26 cellular contexts compared by ENCODE assay signal in genomic region chr7:141776374-141776773, GRCh38. TPM values are rescaled to one million over a fixed set of nuclear protein-coding genes. Genes with fewer than 3 reads are reported as not detected.
"Had no signal": no experiment of that assay in that cellular context is flagged by ENCODE, and none has a peak within 500 bp of the region (broad histone marks: within the 10 kb centered on the region; RNA-seq: fewer than 3 reads in every experiment).

A gene with protein sequence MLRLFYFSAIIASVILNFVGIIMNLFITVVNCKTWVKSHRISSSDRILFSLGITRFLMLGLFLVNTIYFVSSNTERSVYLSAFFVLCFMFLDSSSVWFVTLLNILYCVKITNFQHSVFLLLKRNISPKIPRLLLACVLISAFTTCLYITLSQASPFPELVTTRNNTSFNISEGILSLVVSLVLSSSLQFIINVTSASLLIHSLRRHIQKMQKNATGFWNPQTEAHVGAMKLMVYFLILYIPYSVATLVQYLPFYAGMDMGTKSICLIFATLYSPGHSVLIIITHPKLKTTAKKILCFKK (plus strand): TSS chr7:141776674. CDS start chr7:141778489, 1,815 bp downstream.

- H3K27me3 Mint-ChIP-seq: naive thymus-derived CD4-positive, alpha-beta T cell; progenitor cell of endocrine pancreas; stimulated activated naive B cell treated with anti-CD40 and anti-IgM and Interleukin-4, amounts not matched to agents 10 μg/mL and 1 μg/mL and 100 μg/mL, for 72 hours; stimulated activated naive CD8-positive, alpha-beta T cell treated with anti-CD3 and anti-CD28 coated beads, Interleukin-15, Interleukin-2, amounts not matched to agents 100 ng/mL and 50 ng/mL, for 24 hours had no signal

- H3K4me1 Mint-ChIP-seq: nephron, neural progenitor cell had no signal

- H2AFZ ChIP-seq: neural progenitor cell had no signal

- H3K9me3 ChIP-seq: pancreas, psoas muscle, right lobe of liver, thoracic aorta, thyroid gland, upper lobe of right lung, uterus had no signal

- H3K9ac ChIP-seq: neural progenitor cell had no signal

- DNase-seq: naive thymus-derived CD4-positive, alpha-beta T cell; natural killer cell; occipital lobe; pancreas; psoas muscle; right cardiac atrium; right lobe of liver; sigmoid colon; small intestine; stimulated activated CD4-positive, alpha-beta T cell treated with anti-CD3 and anti-CD28 coated beads, Interleukin-15, amount 100 ng/mL, for 24 hours; stimulated activated CD4-positive, alpha-beta T cell treated with anti-CD3 and anti-CD28 coated beads, Interleukin-2, amount 100 ng/mL, for 24 hours; stimulated activated CD4-positive, alpha-beta T cell treated with anti-CD3 and anti-CD28 coated beads, Interleukin-2, amount 100 ng/mL, for 48 hours; stimulated activated CD4-positive, alpha-beta T cell treated with anti-CD3 and anti-CD28 coated beads, Interleukin-4, amount 100 ng/mL, for 24 hours; stimulated activated naive B cell treated with anti-CD40 and anti-IgM and Interleukin-4, amounts not matched to agents 10 μg/mL and 1 μg/mL and 100 μg/mL, for 72 hours; stimulated activated naive CD4-positive, alpha-beta T cell treated with Interleukin-2 at 50 U/mL for 16 hours; stomach; thyroid gland; upper lobe of right lung; uterus had no signal

- H3K27me3 ChIP-seq: neural progenitor cell, pancreas, right lobe of liver, sigmoid colon, stomach, thyroid gland, tibial nerve, upper lobe of right lung, uterus had no signal

- H3K4me3 Mint-ChIP-seq: naive thymus-derived CD4-positive, alpha-beta T cell; natural killer cell; nephron; neural progenitor cell; stimulated activated effector memory CD8-positive, alpha-beta T cell treated with anti-CD3 and anti-CD28 coated beads, Interleukin-12 subunit alpha, Interleukin-12 subunit beta, amount 100 ng/mL, for 72 hours; stimulated activated naive B cell treated with anti-CD40 and anti-IgM and Interleukin-4, amounts not matched to agents 10 μg/mL and 1 μg/mL and 100 μg/mL, for 72 hours; stimulated activated naive CD8-positive, alpha-beta T cell treated with anti-CD3 and anti-CD28 coated beads, Interleukin-15, Interleukin-2, amounts not matched to agents 100 ng/mL and 50 ng/mL, for 24 hours had no signal

- H3K27ac Mint-ChIP-seq: naive thymus-derived CD4-positive, alpha-beta T cell; natural killer cell; nephron; neural progenitor cell; progenitor cell of endocrine pancreas; stimulated activated effector memory CD8-positive, alpha-beta T cell treated with anti-CD3 and anti-CD28 coated beads, Interleukin-12 subunit alpha, Interleukin-12 subunit beta, amount 100 ng/mL, for 72 hours; stimulated activated naive B cell treated with anti-CD40 and anti-IgM and Interleukin-4, amounts not matched to agents 10 μg/mL and 1 μg/mL and 100 μg/mL, for 72 hours; stimulated activated naive CD8-positive, alpha-beta T cell treated with anti-CD3 and anti-CD28 coated beads, Interleukin-15, Interleukin-2, amounts not matched to agents 100 ng/mL and 50 ng/mL, for 24 hours had no signal

- H3K4me1 ChIP-seq: neural progenitor cell, pancreas, psoas muscle, right lobe of liver, sigmoid colon, stomach, thyroid gland, tibial nerve, upper lobe of right lung, uterus had no signal

- H3K27ac ChIP-seq: neural progenitor cell, pancreas, psoas muscle, right lobe of liver, sigmoid colon, stomach, thoracic aorta, thyroid gland, tibial nerve, upper lobe of right lung, uterus had no signal

- H3K4me2 ChIP-seq: neural progenitor cell had no signal

- H3K9me3 Mint-ChIP-seq: natural killer cell; stimulated activated effector memory CD8-positive, alpha-beta T cell treated with anti-CD3 and anti-CD28 coated beads, Interleukin-12 subunit alpha, Interleukin-12 subunit beta, amount 100 ng/mL, for 72 hours had no signal

- H3K36me3 ChIP-seq: pancreas, thyroid gland, uterus had no signal

- H3K4me3 ChIP-seq: neural progenitor cell, pancreas, psoas muscle, right lobe of liver, sigmoid colon, stomach, thoracic aorta, thyroid gland, tibial nerve, upper lobe of right lung, uterus had no signal

RNA-seq across cellular contexts. Expression of the gene that starts here (rescaled TPM):
- polyA plus RNA-seq: naive thymus-derived CD4-positive, alpha-beta T cell had no signal
